In the genomic region with DNA sequence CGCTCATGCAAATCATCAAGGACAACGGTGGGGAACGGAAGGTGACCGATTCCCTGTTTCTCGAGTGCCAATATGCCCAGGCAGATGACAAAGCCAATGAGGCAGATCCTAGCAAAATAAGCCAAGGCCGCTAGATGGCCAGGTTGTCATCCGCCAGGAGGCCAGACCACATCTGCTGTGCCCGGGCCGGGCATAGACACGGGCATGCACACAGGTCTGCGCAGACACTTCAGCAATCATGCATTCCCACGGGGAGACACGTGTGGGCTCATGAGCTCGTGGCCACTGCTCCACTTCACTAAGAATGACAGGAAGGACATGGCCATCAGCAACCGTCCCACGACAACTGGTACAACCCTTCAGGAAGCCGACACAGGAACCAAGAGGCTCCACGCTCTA, we compare ENCODE assay signal across 24 cellular contexts. TPM values are rescaled to one million over a fixed set of nuclear protein-coding genes. Genes with fewer than 3 reads are reported as not detected.
DNase-seq lines count a peak whose midpoint lies in the region; ATAC-seq, FAIRE-seq and TF ChIP-seq lines count a peak whose summit lies in the region.
"Had no signal": no experiment of that assay in that cellular context is flagged by ENCODE, and none has a peak within 500 bp of the region (broad histone marks: within the 10 kb centered on the region; RNA-seq: fewer than 3 reads in every experiment).

No MANE protein-coding gene starts in this region.

- intact Hi-C loops in HepG2 (cut with micrococcal nuclease; ENCODE audit: unreplicated experiment): no loop called here
- intact Hi-C loops in Right ventricle myocardium inferior (cut with DNase I): no loop called here

- no peaks in the 10 kb centered on the region for H3K27me3 Mint-ChIP-seq in T-helper 17 cell
- peaks cover 5% of the 10 kb centered on the region for H3K27me3 Mint-ChIP-seq in glutamatergic neuron (ENCODE audit: unreplicated experiment)
- H3K27me3 Mint-ChIP-seq: CD4-positive, alpha-beta T cell had no signal

- ATAC-seq in T-helper 17 cell (no peak), HepG2 (no peak), Right ventricle myocardium inferior (no peak)
- ATAC-seq: GM12878 had no signal

- no peaks in the 10 kb centered on the region for H3K27me3 ChIP-seq in osteoblast (ENCODE audit: insufficient read depth, low read length)
- no peaks in the 10 kb centered on the region; a peak in 1 of 5 replicates for H3K27me3 ChIP-seq in HepG2 (ENCODE audit: control insufficient read depth in 1 of 2, insufficient read depth in 2 of 2, low read length in 2 of 2)
- H3K27me3 ChIP-seq: SJSA1 had no signal

- in situ Hi-C loops in HepG2 (cut with HindIII; ENCODE audit: extremely low pct_ligation_motif_present, low pct_unique_long_range_greater_than_20kb): no loop called here

- FAIRE-seq in HepG2 (lab: Jason Lieb, UNC): no peak
- FAIRE-seq in GM12892 (lab: Jason Lieb, UNC): no peak
- FAIRE-seq: D721Med, GM12878, RCC 7860 had no signal

- DNase-seq in DMS79 (lab: John Stamatoyannopoulos, UW) (peak; percentile 54), T-helper 17 cell (no peak), glutamatergic neuron (no peak), osteoblast (ENCODE audit: insufficient read length, low spot score, missing footprints) (peak; percentile 51), HepG2 (ENCODE audit: low spot score) (no peak), Right ventricle myocardium inferior (ENCODE audit: missing footprints) (no peak), GM12892 (ENCODE audit: insufficient read length) (no peak), NCI-H187 treated with DMSO at 0.1 percent for 48 hours (lab: John Stamatoyannopoulos, UW) (no peak)
- DNase-seq: CD4-positive, alpha-beta T cell; GDM1; HFFc6; Karpas-422; NCI-H1092; NCI-H1436; NCI-H187; NCI-H2171 treated with DMSO at 0.1 percent for 48 hours; NCI-H524 treated with DMSO at 0.1 percent for 48 hours; NCI-H774 had no signal

- H3K9me3 ChIP-seq in T-helper 17 cell (ENCODE audit: control insufficient read depth, low read length, poor library complexity, severe bottlenecking) (no peaks in the 10 kb centered on the region), osteoblast (ENCODE audit: low read depth, low read length) (no peaks in the 10 kb centered on the region), HepG2 (ENCODE audit: low read length) (no peaks in the 10 kb centered on the region)
- H3K9me3 ChIP-seq: HAP-1, SJSA1 had no signal

- H3K4me1 Mint-ChIP-seq in T-helper 17 cell (peaks cover 10% of the 10 kb centered on the region), glutamatergic neuron (ENCODE audit: low read depth, unreplicated experiment) (peaks cover 24% of the 10 kb centered on the region)

- H3K27ac ChIP-seq in osteoblast (ENCODE audit: low read depth, low read length): no peak overlapping the region
- no peak overlapping the region for H3K27ac ChIP-seq in HepG2 (ENCODE audit: extremely low read length, insufficient read depth, low read length)
- H3K27ac ChIP-seq: HL-60, SJSA1 had no signal

- TF ChIP-seq RAD21 in HepG2 (CRISPR knock-in tag; IDR thresholded peaks at IDR 0.05): no peak

- H3K4me1 ChIP-seq in osteoblast (ENCODE audit: insufficient read depth, low read length) (no peaks in the 10 kb centered on the region), HepG2 (ENCODE audit: insufficient read depth, low read length) (no peaks in the 10 kb centered on the region)
- H3K4me1 ChIP-seq: HAP-1, SJSA1 had no signal

- H3K4me3 Mint-ChIP-seq in T-helper 17 cell: no peak overlapping the region
- no peak overlapping the region for H3K4me3 Mint-ChIP-seq in glutamatergic neuron (ENCODE audit: unreplicated experiment)
- H3K4me3 Mint-ChIP-seq: CD4-positive, alpha-beta T cell; HFFc6 had no signal

- no peak for TF ChIP-seq EP300 in HepG2 (IDR thresholded peaks at IDR 0.05; ENCODE audit: low read depth in 2 of 2, low read length in 2 of 2)
- no peak for TF ChIP-seq EP300 in HepG2 (CRISPR knock-in tag; IDR thresholded peaks at IDR 0.05; ENCODE audit: borderline replicate concordance)

- no peak overlapping the region for H3K4me2 ChIP-seq in osteoblast (ENCODE audit: insufficient read depth, low read length)
- H3K4me2 ChIP-seq in HepG2 (ENCODE audit: low read depth, low read length): no peak overlapping the region

- H3K79me2 ChIP-seq in osteoblast (ENCODE audit: insufficient read depth, low read length): peaks cover 17% of the 10 kb centered on the region
- no peaks in the 10 kb centered on the region for H3K79me2 ChIP-seq in HepG2 (ENCODE audit: insufficient read depth, low read length)

- no TSS peak for BruUV-seq in HepG2 (replicated peaks; lab: Mats Ljungman, UMichigan)

- H3K36me3 ChIP-seq in osteoblast (ENCODE audit: insufficient read depth, low read length) (peaks cover 64% of the 10 kb centered on the region), HepG2 (replicated peaks in 1 of 2; ENCODE audit: control insufficient read depth in 1 of 2, insufficient read depth in 2 of 2, low read length in 2 of 2) (peaks cover 53 to 93% of the 10 kb centered on the region in 2 experiments)

- H3K27ac Mint-ChIP-seq in T-helper 17 cell: peak overlapping the region; percentile 3
- H3K27ac Mint-ChIP-seq in glutamatergic neuron (ENCODE audit: unreplicated experiment): peak overlapping the region; percentile 38
- H3K27ac Mint-ChIP-seq: CD4-positive, alpha-beta T cell; HFFc6 had no signal

- CTCF ChIA-PET in HepG2 (lab: Yijun Ruan, JAX; ENCODE audit: low intra/inter-chr PET ratio, low total read pairs): no interaction called here

- H3K9ac ChIP-seq in HepG2 (ENCODE audit: insufficient read depth, low read depth, low read length): no peak overlapping the region

- POLR2A ChIA-PET in HepG2 (lab: Yijun Ruan, JAX): no interaction called here

- TF ChIP-seq POLR2A in HepG2 (IDR thresholded peaks at IDR 0.05; ENCODE audit: insufficient read depth in 1 of 2, low read depth in 2 of 2, low read length in 2 of 2): no peak
- no peak for TF ChIP-seq POLR2A in GM12892 (IDR thresholded peaks at IDR 0.05; ENCODE audit: low read depth, low read length)

- H2AFZ ChIP-seq in osteoblast (ENCODE audit: low read length): no peak overlapping the region
- H2AFZ ChIP-seq in HepG2 (ENCODE audit: low read length): no peak overlapping the region

- H3K36me3 Mint-ChIP-seq in T-helper 17 cell (ENCODE audit: low read depth) (peaks cover 5% of the 10 kb centered on the region), glutamatergic neuron (ENCODE audit: unreplicated experiment) (no peaks in the 10 kb centered on the region)

- H4K20me1 ChIP-seq in osteoblast (ENCODE audit: insufficient read depth, low read length) (peaks cover 15% of the 10 kb centered on the region), HepG2 (ENCODE audit: insufficient read depth, low read length) (no peaks in the 10 kb centered on the region)

- H3K4me3 ChIP-seq in osteoblast (ENCODE audit: insufficient read depth, low read length) (no peak overlapping the region), HepG2 (replicated peaks in 1 of 3; ENCODE audit: insufficient read depth in 1 of 3, low read depth in 2 of 3, low read length in 3 of 3) (no peak overlapping the region)
- H3K4me3 ChIP-seq: GM12878, HAP-1, SJSA1 had no signal

- H3K9me3 Mint-ChIP-seq in glutamatergic neuron (ENCODE audit: unreplicated experiment): peaks cover 8% of the 10 kb centered on the region
- H3K9me3 Mint-ChIP-seq: CD4-positive, alpha-beta T cell; HFFc6 had no signal

- TF ChIP-seq CTCF in glutamatergic neuron (IDR thresholded peaks at IDR 0.05; ENCODE audit: partially characterized antibody, unreplicated experiment): no peak
- TF ChIP-seq CTCF in osteoblast (IDR thresholded peaks at IDR 0.05; ENCODE audit: extremely low read depth, low read depth, low read length): no peak
- no peak for TF ChIP-seq CTCF in HepG2 (CRISPR knock-in tag; IDR thresholded peaks at IDR 0.05)

- WGBS in HepG2 (ENCODE audit: low lambda C conversion rate): 88% methylated on average over 18 of the region's 18 CpGs

RNA-seq across cellular contexts. Expression of a gene that starts 23.4 kb away (rescaled TPM):
- total RNA-seq in T-helper 17 cell (10 to 100 TPM; 15.4 to 23.5 TPM), glutamatergic neuron (ENCODE audit: unreplicated experiment) (15.7 TPM), osteoblast (8.0 and 10.1 TPM in 2 replicates), HepG2 (2016; rRNA removed; fragmentation: Illumina TruSeq; extraction: Trizol) (14.4 and 14.8 TPM in 2 replicates), Right ventricle myocardium inferior (6.5 TPM)
- 5.6 and 6.6 TPM in 2 replicates for total RNA-seq in HepG2 (2016; cell fraction: cytosol; rRNA removed; fragmentation: Illumina TruSeq; extraction: Trizol; ENCODE audit: low read depth)
- 13.1 and 14.9 TPM in 2 replicates for total RNA-seq in HepG2 (2016; cell fraction: insoluble cytoplasmic fraction; rRNA removed; fragmentation: Illumina TruSeq; extraction: Trizol)
- 6.4 and 7.7 TPM in 2 replicates for total RNA-seq in HepG2 (2016; cell fraction: membrane; rRNA removed; fragmentation: Illumina TruSeq; extraction: Trizol)
- 19.0 and 23.6 TPM in 2 replicates for total RNA-seq in HepG2 (2016; cell fraction: nucleus; rRNA removed; fragmentation: Illumina TruSeq; extraction: Trizol)
- 10.9 and 11.3 TPM in 2 replicates for polyA plus RNA-seq in HepG2 (2011; rRNA removed)
- polyA plus RNA-seq in HepG2 (2011; cell fraction: cytosol; rRNA removed): 9.4 and 15.2 TPM in 2 replicates
- 45.2 and 52.9 TPM in 2 replicates for polyA plus RNA-seq in HepG2 (2011; cell fraction: nucleus; rRNA removed)
- polyA plus RNA-seq in HepG2 (2012): 10.2 and 10.8 TPM in 2 replicates
- 3.4 and 3.8 TPM in 2 replicates for polyA plus RNA-seq in HepG2 (2016; cell fraction: cytosol; fragmentation: Illumina TruSeq; extraction: Trizol; ENCODE audit: low read depth)
- polyA plus RNA-seq in HepG2 (2016; cell fraction: insoluble cytoplasmic fraction; fragmentation: Illumina TruSeq; extraction: Trizol; ENCODE audit: low read depth): 17.9 and 21.8 TPM in 2 replicates
- polyA plus RNA-seq in HepG2 (2016; cell fraction: membrane; fragmentation: Illumina TruSeq; extraction: Trizol; ENCODE audit: low read depth): 5.6 and 6.6 TPM in 2 replicates
- 29.4 and 30.7 TPM in 2 replicates for polyA plus RNA-seq in HepG2 (2016; cell fraction: nucleus; fragmentation: Illumina TruSeq; extraction: Trizol; ENCODE audit: insufficient read depth, low read depth)
- 35.6 and 97.8 TPM in 2 replicates for polyA minus RNA-seq in HepG2 (2011; rRNA and poly(A)+ RNA removed; ENCODE audit: low replicate concordance)
- 5.3 and 5.5 TPM in 2 replicates for polyA minus RNA-seq in HepG2 (2011; cell fraction: cytosol; rRNA and poly(A)+ RNA removed)
- 31.8 and 38.4 TPM in 2 replicates for polyA minus RNA-seq in HepG2 (2011; cell fraction: nucleus; rRNA and poly(A)+ RNA removed)
- polyA plus RNA-seq in GM12892 (2012; ENCODE audit: missing spikeins): 10.4 TPM

RNA-seq across cellular contexts. Expression of a gene that starts 37.2 kb away (rescaled TPM):
- total RNA-seq in T-helper 17 cell: 10 to 100 TPM; 17.8 to 18.0 TPM
- total RNA-seq in glutamatergic neuron (ENCODE audit: unreplicated experiment): 33.9 TPM
- total RNA-seq in osteoblast: 65.1 and 66.2 TPM in 2 replicates
- 29.6 and 35.7 TPM in 2 replicates for total RNA-seq in HepG2 (2016; rRNA removed; fragmentation: Illumina TruSeq; extraction: Trizol)
- 10.7 and 12.6 TPM in 2 replicates for total RNA-seq in HepG2 (2016; cell fraction: cytosol; rRNA removed; fragmentation: Illumina TruSeq; extraction: Trizol; ENCODE audit: low read depth)
- 29.5 and 34.4 TPM in 2 replicates for total RNA-seq in HepG2 (2016; cell fraction: insoluble cytoplasmic fraction; rRNA removed; fragmentation: Illumina TruSeq; extraction: Trizol)
- total RNA-seq in HepG2 (2016; cell fraction: membrane; rRNA removed; fragmentation: Illumina TruSeq; extraction: Trizol): 17.4 and 17.6 TPM in 2 replicates
- 14.6 and 17.9 TPM in 2 replicates for total RNA-seq in HepG2 (2016; cell fraction: nucleus; rRNA removed; fragmentation: Illumina TruSeq; extraction: Trizol)
- polyA plus RNA-seq in HepG2 (2011; rRNA removed): 14.2 and 15.4 TPM in 2 replicates
- 15.0 and 17.3 TPM in 2 replicates for polyA plus RNA-seq in HepG2 (2011; cell fraction: cytosol; rRNA removed)
- 11.9 and 13.2 TPM in 2 replicates for polyA plus RNA-seq in HepG2 (2011; cell fraction: nucleus; rRNA removed)
- polyA plus RNA-seq in HepG2 (2012): 17.6 and 21.1 TPM in 2 replicates
- 11.7 and 13.4 TPM in 2 replicates for polyA plus RNA-seq in HepG2 (2016; cell fraction: cytosol; fragmentation: Illumina TruSeq; extraction: Trizol; ENCODE audit: low read depth)
- 27.9 and 29.5 TPM in 2 replicates for polyA plus RNA-seq in HepG2 (2016; cell fraction: insoluble cytoplasmic fraction; fragmentation: Illumina TruSeq; extraction: Trizol; ENCODE audit: low read depth)
- 13.6 and 15.3 TPM in 2 replicates for polyA plus RNA-seq in HepG2 (2016; cell fraction: membrane; fragmentation: Illumina TruSeq; extraction: Trizol; ENCODE audit: low read depth)
- polyA plus RNA-seq in HepG2 (2016; cell fraction: nucleus; fragmentation: Illumina TruSeq; extraction: Trizol; ENCODE audit: insufficient read depth, low read depth): 20.7 and 24.6 TPM in 2 replicates
- 10.6 and 20.7 TPM in 2 replicates for polyA minus RNA-seq in HepG2 (2011; rRNA and poly(A)+ RNA removed; ENCODE audit: low replicate concordance)
- polyA minus RNA-seq in HepG2 (2011; cell fraction: cytosol; rRNA and poly(A)+ RNA removed): 14.2 and 15.6 TPM in 2 replicates
- polyA minus RNA-seq in HepG2 (2011; cell fraction: nucleus; rRNA and poly(A)+ RNA removed): 8.2 and 14.2 TPM in 2 replicates
- total RNA-seq in Right ventricle myocardium inferior: 61.0 TPM
- polyA plus RNA-seq in GM12892 (2012; ENCODE audit: missing spikeins): 16.2 TPM

Comparison
In these comparisons a context has a peak if more than half of its experiments do, and no peak if none do; other contexts are left out.
1. DNase-seq: peak in DMS79 (single experiment) and osteoblast (single experiment); none in T-helper 17 cell (0 of 3), glutamatergic neuron (single experiment), HepG2 (single experiment), Right ventricle myocardium inferior (single experiment), GM12892 (single experiment) and NCI-H187 treated with DMSO at 0.1 percent for 48 hours (single experiment).